ENCODE assay signal across 21 cellular contexts in genomic region chr9:81423589-81424326, GRCh38.
"Had no signal": no experiment of that assay in that cellular context is flagged by ENCODE, and none has a peak within 500 bp of the region (broad histone marks: within the 10 kb centered on the region; RNA-seq: fewer than 3 reads in every experiment).

No MANE protein-coding gene starts in this region.

- H3K36me3 ChIP-seq: left lung, neutrophil, upper lobe of left lung, WERI-Rb-1 had no signal

- H3K27ac ChIP-seq: coronary artery, left lung, neutrophil, skin epidermis, testis, upper lobe of left lung, WERI-Rb-1 had no signal

- H3K4me1 ChIP-seq: left lung, testis, upper lobe of left lung had no signal

- ATAC-seq: activated CD4-positive, alpha-beta T cell treated with anti-CD3 and anti-CD28 coated beads for 36 hours; activated CD8-positive, alpha-beta T cell treated with anti-CD3 and anti-CD28 coated beads for 36 hours; activated T-cell treated with anti-CD3 and anti-CD28 coated beads, Interleukin-2, amount 50 U/mL, for 4 hours; esophagus mucosa; left lung; natural killer cell had no signal

- H3K27me3 Mint-ChIP-seq: activated CD4-positive, alpha-beta T cell treated with anti-CD3 and anti-CD28 coated beads for 36 hours; activated CD8-positive, alpha-beta T cell treated with anti-CD3 and anti-CD28 coated beads for 36 hours; memory B cell; stimulated activated naive CD8-positive, alpha-beta T cell treated with anti-CD3 and anti-CD28 coated beads, Interleukin-15, Interleukin-2, amounts not matched to agents 100 ng/mL and 50 ng/mL, for 24 hours had no signal

- H3K9me3 ChIP-seq: neutrophil, testis had no signal

- H3K4me3 ChIP-seq: coronary artery, left lung, skin epidermis, testis, upper lobe of left lung had no signal

- H3K27me3 ChIP-seq: left lung, neutrophil, testis, upper lobe of left lung had no signal

- DNase-seq: activated CD4-positive, alpha-beta T cell treated with anti-CD3 and anti-CD28 coated beads for 36 hours; activated CD8-positive, alpha-beta T cell treated with anti-CD3 and anti-CD28 coated beads for 36 hours; activated effector memory CD4-positive, alpha-beta T cell treated with Interleukin-2 at 50 U/mL for 16 hours; activated naive CD4-positive, alpha-beta T cell treated with anti-CD3 and anti-CD28 coated beads, Interleukin-2, amount 50 U/mL, for 16 hours; activated T-cell treated with anti-CD3 and anti-CD28 coated beads, Interleukin-2, amount 50 U/mL, for 4 hours; hippocampal formation; kidney; left lung; natural killer cell; posterior cingulate gyrus; stimulated activated CD4-positive, alpha-beta T cell treated with anti-CD3 and anti-CD28 coated beads, Interleukin-4, amount 100 ng/mL, for 24 hours; T1000; testis; upper lobe of left lung; WERI-Rb-1 had no signal

- H3K4me3 Mint-ChIP-seq: activated CD4-positive, alpha-beta T cell treated with anti-CD3 and anti-CD28 coated beads for 36 hours; activated CD8-positive, alpha-beta T cell treated with anti-CD3 and anti-CD28 coated beads for 36 hours; activated T-cell treated with anti-CD3 and anti-CD28 coated beads, Interleukin-2, amount 50 U/mL, for 4 hours; memory B cell; natural killer cell; stimulated activated naive CD8-positive, alpha-beta T cell treated with anti-CD3 and anti-CD28 coated beads, Interleukin-15, Interleukin-2, amounts not matched to agents 100 ng/mL and 50 ng/mL, for 24 hours had no signal

- H3K27ac Mint-ChIP-seq: activated CD4-positive, alpha-beta T cell treated with anti-CD3 and anti-CD28 coated beads for 36 hours; activated CD8-positive, alpha-beta T cell treated with anti-CD3 and anti-CD28 coated beads for 36 hours; memory B cell; natural killer cell; stimulated activated naive CD8-positive, alpha-beta T cell treated with anti-CD3 and anti-CD28 coated beads, Interleukin-15, Interleukin-2, amounts not matched to agents 100 ng/mL and 50 ng/mL, for 24 hours had no signal

- H3K4me1 Mint-ChIP-seq: activated CD4-positive, alpha-beta T cell treated with anti-CD3 and anti-CD28 coated beads for 36 hours; memory B cell; natural killer cell had no signal
